Comparison of ENCODE assay signal across 30 cellular contexts in the genomic region with DNA sequence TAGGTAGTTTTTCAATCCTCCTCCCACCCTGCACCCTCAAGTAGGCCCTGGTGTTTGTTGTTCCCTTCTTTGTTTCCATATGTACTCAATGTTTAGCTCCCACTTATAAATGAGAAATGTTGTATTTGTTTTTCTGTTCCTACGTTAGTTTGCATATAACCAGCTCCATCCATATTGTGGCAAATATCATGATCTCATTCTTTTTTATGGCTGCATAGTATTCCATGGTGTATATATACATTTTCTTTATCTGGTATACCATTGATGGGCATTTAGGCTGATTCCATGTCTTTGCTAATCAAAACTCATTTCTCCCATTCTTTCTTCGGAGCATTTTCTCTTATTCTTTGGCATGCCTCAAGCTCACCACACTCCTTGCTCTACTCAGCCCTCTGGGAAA.
"Had no signal": no experiment of that assay in that cellular context is flagged by ENCODE, and none has a peak within 500 bp of the region (broad histone marks: within the 10 kb centered on the region; RNA-seq: fewer than 3 reads in every experiment).

No MANE protein-coding gene starts in this region.

- H3K27ac ChIP-seq: colonic mucosa, coronary artery, dorsolateral prefrontal cortex, epithelial cell of prostate, esophagus muscularis mucosa, esophagus squamous epithelium, foreskin keratinocyte, gastrocnemius medialis, gastroesophageal sphincter, heart left ventricle, heart right ventricle, hepatocyte had no signal

- ATAC-seq: effector memory CD8-positive, alpha-beta T cell; esophagus mucosa; foreskin keratinocyte; gastrocnemius medialis; gastroesophageal sphincter; heart left ventricle; heart right ventricle had no signal

- H3K9me3 ChIP-seq: colonic mucosa, esophagus muscularis mucosa, esophagus squamous epithelium, gastrocnemius medialis, gastroesophageal sphincter had no signal

- H3K4me1 ChIP-seq: colonic mucosa, esophagus muscularis mucosa, esophagus squamous epithelium, foreskin keratinocyte, gastrocnemius medialis, gastroesophageal sphincter, heart left ventricle, heart right ventricle had no signal

- H3K4me3 ChIP-seq: colonic mucosa, coronary artery, dorsolateral prefrontal cortex, esophagus muscularis mucosa, esophagus squamous epithelium, gastrocnemius medialis, gastroesophageal sphincter, heart left ventricle, heart right ventricle, hepatocyte had no signal

- H3K36me3 ChIP-seq: colonic mucosa, esophagus muscularis mucosa, esophagus squamous epithelium, gastrocnemius medialis, gastroesophageal sphincter, heart left ventricle, heart right ventricle had no signal

- H3K27me3 ChIP-seq: colonic mucosa, esophagus muscularis mucosa, esophagus squamous epithelium, foreskin keratinocyte, gastrocnemius medialis, gastroesophageal sphincter, heart left ventricle, heart right ventricle, hepatocyte had no signal

- DNase-seq: colonic mucosa; cortex of kidney; dermis blood vessel endothelial cell; dorsolateral prefrontal cortex; effector CD4-positive, alpha-beta T cell; effector CD8-positive, alpha-beta T cell; effector memory CD4-positive, alpha-beta T cell; effector memory CD8-positive, alpha-beta T cell; endodermal cell; erythroblast; esophagus squamous epithelium; foreskin fibroblast; foreskin keratinocyte; foreskin melanocyte; gastrocnemius medialis; glutamatergic neuron; head of caudate nucleus; heart left ventricle; heart right ventricle had no signal

- H3K4me3 Mint-ChIP-seq: dendritic cell treated with granulocyte-macrophage colony-stimulating factor and Interleukin-4, amounts not matched to agents 40 ng/mL and 50 ng/mL, for 4 days; effector memory CD8-positive, alpha-beta T cell; endodermal cell had no signal

- H3K4me2 ChIP-seq: hepatocyte had no signal

- H3K27me3 Mint-ChIP-seq: dendritic cell treated with granulocyte-macrophage colony-stimulating factor and Interleukin-4, amounts not matched to agents 40 ng/mL and 50 ng/mL, for 4 days; effector memory CD8-positive, alpha-beta T cell had no signal

- H2AFZ ChIP-seq: hepatocyte had no signal

- H3K27ac Mint-ChIP-seq: dendritic cell treated with granulocyte-macrophage colony-stimulating factor and Interleukin-4, amounts not matched to agents 40 ng/mL and 50 ng/mL, for 4 days; effector memory CD8-positive, alpha-beta T cell had no signal

- H3K79me2 ChIP-seq: hepatocyte had no signal

- FAIRE-seq: colon, endometrium, endothelial cell of umbilical vein, frontal cortex had no signal
